ENCODE assay signal across 12 cellular contexts in the genomic region with DNA sequence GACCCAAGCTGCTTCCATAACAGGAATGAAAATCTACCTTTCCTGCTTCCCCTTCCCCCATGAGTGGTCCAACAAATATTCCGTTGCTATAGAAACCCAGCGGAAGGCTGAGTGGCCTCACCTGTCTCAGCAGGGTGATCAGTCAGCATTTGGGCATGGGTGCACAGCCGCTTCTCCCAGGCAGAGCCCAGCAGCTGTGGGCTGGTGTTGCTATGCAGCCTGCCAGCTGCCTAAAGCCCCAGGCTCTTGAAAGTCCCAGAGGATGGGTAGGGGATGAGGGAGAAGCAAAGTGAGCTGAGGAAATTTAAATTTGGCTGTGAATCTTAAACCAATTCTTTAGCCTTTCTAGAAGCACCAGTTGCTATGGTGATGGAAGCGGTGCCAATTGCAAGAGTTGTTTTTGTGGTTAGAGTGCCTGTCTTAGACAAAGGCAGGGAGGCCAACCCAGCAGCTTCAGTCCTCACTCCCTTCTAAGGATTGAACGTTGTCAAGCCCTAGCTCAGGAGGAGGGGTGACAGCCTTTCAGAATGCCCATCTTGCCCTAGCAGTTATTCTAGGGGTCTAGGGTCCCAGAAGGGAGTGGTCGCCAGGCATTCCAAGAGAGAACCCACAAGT.
A peak's percentile ranks its signal among the peaks of the same experiment; 100 is the strongest.
DNase-seq lines count a peak whose midpoint lies in the region; ATAC-seq, FAIRE-seq and TF ChIP-seq lines count a peak whose summit lies in the region.
"Had no signal": no experiment of that assay in that cellular context is flagged by ENCODE, and none has a peak within 500 bp of the region (broad histone marks: within the 10 kb centered on the region; RNA-seq: fewer than 3 reads in every experiment).

No MANE protein-coding gene starts in this region.

- H3K9me3 Mint-ChIP-seq in Caco-2 (ENCODE audit: unreplicated experiment) = no peaks in the 10 kb centered on the region
- H3K9me3 Mint-ChIP-seq: activated naive CD8-positive, alpha-beta T cell treated with anti-CD3 and anti-CD28 coated beads, Interleukin-2, amount 50 U/mL, for 24 hours; natural killer cell had no signal

- CTCF ChIA-PET in Caco-2 (lab: Charles Lee) = interaction anchor here (0.6 to 2.3 kb wide), 3 partner anchors 19 to 268 kb away, joined by 3 to 9 read pairs (median 5); no protein-coding TSS in a partner anchor

- H3K4me3 Mint-ChIP-seq in Caco-2 (ENCODE audit: unreplicated experiment) = no peak overlapping the region
- H3K4me3 Mint-ChIP-seq: activated naive CD8-positive, alpha-beta T cell treated with anti-CD3 and anti-CD28 coated beads, Interleukin-2, amount 50 U/mL, for 24 hours; natural killer cell had no signal

- DNase-seq in Caco-2 (no peak), NCI-H1417 treated with DMSO at 0.1 percent for 48 hours (lab: John Stamatoyannopoulos, UW) (peak; percentile 10), bronchial epithelial cell (ENCODE audit: low read depth) (no peak), NCI-H82 treated with DMSO at 0.1 percent for 48 hours (lab: John Stamatoyannopoulos, UW; ENCODE audit: unreplicated experiment) (no peak)
- DNase-seq: activated naive CD8-positive, alpha-beta T cell treated with anti-CD3 and anti-CD28 coated beads, Interleukin-2, amount 50 U/mL, for 24 hours; natural killer cell had no signal

- no peaks in the 10 kb centered on the region for H3K9me3 ChIP-seq in Caco-2
- no peaks in the 10 kb centered on the region for H3K9me3 ChIP-seq in mucosa of rectum (ENCODE audit: control insufficient read depth in 2 of 2, low read length in 2 of 2)
- H3K9me3 ChIP-seq: vagina had no signal

- H3K36me3 ChIP-seq in Caco-2 (ENCODE audit: control insufficient read depth, insufficient read depth, low read length) (no peaks in the 10 kb centered on the region), bronchial epithelial cell (ENCODE audit: control insufficient read depth, insufficient read depth, low read length) (no peaks in the 10 kb centered on the region), mucosa of rectum (ENCODE audit: control insufficient read depth in 2 of 2, insufficient read depth in 2 of 2, low read length in 2 of 2) (no peaks in the 10 kb centered on the region)
- H3K36me3 ChIP-seq: vagina had no signal

- POLR2A ChIA-PET in Caco-2 (lab: Charles Lee) = no interaction called here

- peaks cover 9% of the 10 kb centered on the region for H3K36me3 Mint-ChIP-seq in Caco-2 (ENCODE audit: insufficient read depth, unreplicated experiment)
- H3K36me3 Mint-ChIP-seq: natural killer cell had no signal

- H3K9ac ChIP-seq in mucosa of rectum (ENCODE audit: low read depth in 1 of 2, low read length in 2 of 2) = no peak overlapping the region

- BruUV-seq in Caco-2 (replicated peaks; lab: Mats Ljungman, UMichigan) = no TSS peak

- H3K4me1 ChIP-seq in Caco-2 = peaks cover 49% of the 10 kb centered on the region
- H3K4me1 ChIP-seq in mucosa of rectum (ENCODE audit: control insufficient read depth in 2 of 2, insufficient read depth in 2 of 2, low read length in 2 of 2) = no peaks in the 10 kb centered on the region

- ATAC-seq in HG03354 (IDR thresholded peaks at IDR 0.05; ENCODE audit: poor library complexity, severe bottlenecking, unreplicated experiment) (no peak), GM21423 (IDR thresholded peaks at IDR 0.05; ENCODE audit: unreplicated experiment) (no peak), HG02970 (IDR thresholded peaks at IDR 0.05; ENCODE audit: low FRiP score, unreplicated experiment) (no peak)
- ATAC-seq: activated naive CD8-positive, alpha-beta T cell treated with anti-CD3 and anti-CD28 coated beads, Interleukin-2, amount 50 U/mL, for 24 hours; natural killer cell had no signal

- intact Hi-C loops in Caco-2 (cut with micrococcal nuclease; ENCODE audit: unreplicated experiment) = loop anchor here (1.0 to 2.0 kb wide), 4 partner anchors 27 to 268 kb away; a partner anchor contains a TSS

- H3K27me3 ChIP-seq in Caco-2 (replicated peaks; ENCODE audit: control insufficient read depth, insufficient read depth, low read length) (no peaks in the 10 kb centered on the region), bronchial epithelial cell (ENCODE audit: control insufficient read depth, insufficient read depth, low read length) (no peaks in the 10 kb centered on the region), mucosa of rectum (ENCODE audit: control insufficient read depth in 2 of 2, insufficient read depth in 2 of 2, low read length in 2 of 2) (peaks cover 8 to 29% of the 10 kb centered on the region in 2 donors)
- H3K27me3 ChIP-seq: vagina had no signal

- H3K27me3 Mint-ChIP-seq in Caco-2 (ENCODE audit: insufficient read depth, unreplicated experiment) = no peaks in the 10 kb centered on the region

- peaks cover 24% of the 10 kb centered on the region for H3K4me1 Mint-ChIP-seq in Caco-2 (ENCODE audit: low read depth, unreplicated experiment)
- H3K4me1 Mint-ChIP-seq: activated naive CD8-positive, alpha-beta T cell treated with anti-CD3 and anti-CD28 coated beads, Interleukin-2, amount 50 U/mL, for 24 hours had no signal

- TF ChIP-seq CTCF in Caco-2 (IDR thresholded peaks at IDR 0.05; ENCODE audit: insufficient read depth in 1 of 2, low read depth in 1 of 2, low read length in 1 of 2, severe bottlenecking in 1 of 2, unreplicated experiment in 1 of 2) (no peak), bronchial epithelial cell (IDR thresholded peaks at IDR 0.05; ENCODE audit: insufficient read depth, low read length, severe bottlenecking) (no peak)

- peak; percentile 70 for FAIRE-seq in bronchial epithelial cell (lab: Jason Lieb, UNC)
- FAIRE-seq: D721Med had no signal

- H3K27ac Mint-ChIP-seq in Caco-2 (ENCODE audit: unreplicated experiment) = peak overlapping the region; percentile 91
- H3K27ac Mint-ChIP-seq: activated naive CD8-positive, alpha-beta T cell treated with anti-CD3 and anti-CD28 coated beads, Interleukin-2, amount 50 U/mL, for 24 hours; natural killer cell had no signal

- H3K27ac ChIP-seq in mucosa of rectum (ENCODE audit: low read depth in 2 of 2, low read length in 2 of 2) = peak overlapping the region; percentile 57 to 70
- H3K27ac ChIP-seq: vagina had no signal

- no peak overlapping the region for H3K4me3 ChIP-seq in Caco-2 (ENCODE audit: low read depth, low read length)
- H3K4me3 ChIP-seq in bronchial epithelial cell (ENCODE audit: low read depth, low read length) = no peak overlapping the region
- H3K4me3 ChIP-seq in mucosa of rectum (ENCODE audit: low read length in 2 of 2) = no peak overlapping the region
- H3K4me3 ChIP-seq: vagina had no signal
